ENCODE assay signal across 16 cellular contexts in the genomic region with DNA sequence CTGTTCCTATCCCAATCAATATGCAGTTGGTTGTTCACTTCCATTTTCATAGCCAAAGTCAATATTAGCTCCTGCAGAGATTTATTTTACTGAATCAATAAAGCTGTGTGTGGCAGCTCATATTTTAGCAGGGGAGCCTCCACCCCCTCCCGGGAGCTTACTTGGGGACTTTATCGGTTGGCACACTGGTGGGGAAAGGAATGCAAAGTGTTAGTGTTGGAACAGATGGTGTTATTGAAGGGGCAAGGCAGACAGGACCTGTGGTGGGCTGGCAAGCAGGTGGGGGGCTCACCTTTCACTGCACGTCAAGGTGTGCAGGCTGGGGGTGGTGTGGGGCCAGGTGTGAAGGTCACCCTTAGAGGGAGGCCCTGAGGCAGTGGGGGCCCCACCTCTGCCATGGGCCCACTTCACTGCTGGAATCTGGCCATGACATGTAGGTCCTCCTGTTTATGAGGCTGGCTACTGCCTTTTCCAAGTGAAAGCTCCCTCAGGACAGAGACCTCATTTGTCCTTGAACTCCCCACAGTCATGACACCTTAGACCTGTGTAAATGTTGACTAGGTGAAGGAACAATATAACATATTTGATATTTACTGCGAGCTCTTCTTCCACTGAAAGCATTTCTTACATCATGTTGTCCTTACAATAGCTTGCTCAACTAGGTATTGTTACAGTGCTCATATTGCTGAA. TPM values are rescaled to one million over a fixed set of nuclear protein-coding genes. Genes with fewer than 3 reads are reported as not detected.
A peak's percentile ranks its signal among the peaks of the same experiment; 100 is the strongest.
DNase-seq lines count a peak whose midpoint lies in the region; ATAC-seq and TF ChIP-seq lines count a peak whose summit lies in the region.
"Had no signal": no experiment of that assay in that cellular context is flagged by ENCODE, and none has a peak within 500 bp of the region (broad histone marks: within the 10 kb centered on the region; RNA-seq: fewer than 3 reads in every experiment).

No MANE protein-coding gene starts in this region.

- WGBS in right lobe of liver (ENCODE audit: insufficient coverage, low coverage, low lambda C conversion rate, missing lambda C conversion rate) = 22% methylated on average over 4 of the region's 4 CpGs

- no peak overlapping the region for H3K9ac ChIP-seq in colonic mucosa (ENCODE audit: low read depth in 2 of 2, low read length in 2 of 2)

- no peak overlapping the region for H3K4me3 ChIP-seq in colonic mucosa
- H3K4me3 ChIP-seq in right lobe of liver = peak overlapping the region in 1 of 3 donors; percentile 10
- H3K4me3 ChIP-seq in A673 (ENCODE audit: low read depth, low read length, poor library complexity, severe bottlenecking) = no peak overlapping the region

- intact Hi-C loops in colonic mucosa (cut with DNase I) (no loop called here), right lobe of liver (cut with DNase I) (no loop called here), A673 (cut with micrococcal nuclease; ENCODE audit: unreplicated experiment) (no loop called here)

- H3K27me3 ChIP-seq in colonic mucosa = no peaks in the 10 kb centered on the region
- H3K27me3 ChIP-seq in right lobe of liver = no peaks in the 10 kb centered on the region
- no peaks in the 10 kb centered on the region for H3K27me3 ChIP-seq in A673 (replicated peaks; ENCODE audit: insufficient read depth, low read depth, low read length, poor library complexity)

- H3K36me3 ChIP-seq in colonic mucosa (no peaks in the 10 kb centered on the region), right lobe of liver (peaks cover 0 to 51% (median 27%) of the 10 kb centered on the region in 4 donors), A673 (ENCODE audit: insufficient read depth, low read length, poor library complexity, severe bottlenecking) (peaks cover 12% of the 10 kb centered on the region)

- H3K4me1 ChIP-seq in colonic mucosa = no peaks in the 10 kb centered on the region
- peaks cover 0 to 57% (median 31%) of the 10 kb centered on the region in 4 donors for H3K4me1 ChIP-seq in right lobe of liver
- H3K4me1 ChIP-seq in A673 (ENCODE audit: insufficient read depth, low read length, poor library complexity, severe bottlenecking) = peaks cover 19% of the 10 kb centered on the region

- ATAC-seq in right lobe of liver (peak; percentile 70 to 81 (median 72)), GM19467 (IDR thresholded peaks at IDR 0.05; ENCODE audit: unreplicated experiment) (no peak)

- H3K27ac ChIP-seq in C4-2B = peak overlapping the region; percentile 65
- H3K27ac ChIP-seq in colonic mucosa = no peak overlapping the region
- peak overlapping the region; percentile 35 to 78 (median 68) for H3K27ac ChIP-seq in right lobe of liver
- H3K27ac ChIP-seq in caudate nucleus (ENCODE audit: low read depth, low read length) = no peak overlapping the region
- H3K27ac ChIP-seq in A673 (ENCODE audit: low read depth, low read length, poor library complexity, severe bottlenecking) = no peak overlapping the region

- CTCF ChIA-PET in A673 (lab: Charles Lee) = no interaction called here

- BruUV-seq in A673 (replicated peaks; lab: Mats Ljungman, UMichigan) = no TSS peak

- DNase-seq in NCI-H1092 (lab: John Stamatoyannopoulos, UW) = peak; percentile 83
- peak; percentile 17 for DNase-seq in colonic mucosa
- peak; percentile 68 to 74 (median 74) for DNase-seq in right lobe of liver
- DNase-seq in medulla oblongata (ENCODE audit: extremely low spot score) = no peak
- no peak for DNase-seq in caudate nucleus (lab: John Stamatoyannopoulos, UW)
- no peak for DNase-seq in A673 (ENCODE audit: low spot score)
- DNase-seq: activated effector memory CD4-positive, alpha-beta T cell treated with anti-CD3 and anti-CD28 coated beads, Interleukin-2, amount 50 U/mL, for 16 hours; cortex of kidney; DND-41; hippocampal formation; naive B cell; NCI-H2081 treated with DMSO at 0.1 percent for 48 hours; NCI-H774; stimulated activated CD4-positive, alpha-beta T cell treated with anti-CD3 and anti-CD28 coated beads, Interleukin-15, amount 100 ng/mL, for 24 hours had no signal

- POLR2A ChIA-PET in A673 (lab: Charles Lee; ENCODE audit: low non-redundant PET) = no interaction called here

- TF ChIP-seq POLR2A in right lobe of liver (IDR thresholded peaks at IDR 0.05) = no peak

- H3K9me3 ChIP-seq in colonic mucosa (no peaks in the 10 kb centered on the region), right lobe of liver (no peaks in the 10 kb centered on the region), A673 (ENCODE audit: low read depth, low read length, poor library complexity, severe bottlenecking) (no peaks in the 10 kb centered on the region)

- TF ChIP-seq CTCF in C4-2B (conservative IDR thresholded peaks at IDR 0.05) (no peak), colonic mucosa (IDR thresholded peaks at IDR 0.05) (no peak), right lobe of liver (IDR thresholded peaks at IDR 0.05) (no peak), A673 (conservative IDR thresholded peaks at IDR 0.05; ENCODE audit: low read depth, low read length) (no peak)

RNA-seq across cellular contexts. Expression of gene SEC22A, which starts 44.0 kb away (rescaled TPM):
- total RNA-seq in colonic mucosa (10 to 100 TPM; 15.6 to 18.7 TPM), right lobe of liver (10 to 100 TPM in 4 of 6 experiments, 1 to 10 TPM in 2; 7.5 to 24.9 (median 11.0) TPM), A673 (2021) (21.0 and 21.6 TPM in 2 replicates)

Comparison
In these comparisons a context has a peak if more than half of its experiments do, and no peak if none do; other contexts are left out.
1. H3K27ac ChIP-seq: peak in C4-2B (single experiment) and right lobe of liver (3 of 3); none in colonic mucosa (single experiment), caudate nucleus (single experiment) and A673 (single experiment).
2. DNase-seq: peak in NCI-H1092 (single experiment), colonic mucosa (single experiment) and right lobe of liver (3 of 3); none in medulla oblongata (single experiment), caudate nucleus (0 of 61) and A673 (single experiment).